Comparison of ENCODE assay signal across 10 cellular contexts in the genomic region with DNA sequence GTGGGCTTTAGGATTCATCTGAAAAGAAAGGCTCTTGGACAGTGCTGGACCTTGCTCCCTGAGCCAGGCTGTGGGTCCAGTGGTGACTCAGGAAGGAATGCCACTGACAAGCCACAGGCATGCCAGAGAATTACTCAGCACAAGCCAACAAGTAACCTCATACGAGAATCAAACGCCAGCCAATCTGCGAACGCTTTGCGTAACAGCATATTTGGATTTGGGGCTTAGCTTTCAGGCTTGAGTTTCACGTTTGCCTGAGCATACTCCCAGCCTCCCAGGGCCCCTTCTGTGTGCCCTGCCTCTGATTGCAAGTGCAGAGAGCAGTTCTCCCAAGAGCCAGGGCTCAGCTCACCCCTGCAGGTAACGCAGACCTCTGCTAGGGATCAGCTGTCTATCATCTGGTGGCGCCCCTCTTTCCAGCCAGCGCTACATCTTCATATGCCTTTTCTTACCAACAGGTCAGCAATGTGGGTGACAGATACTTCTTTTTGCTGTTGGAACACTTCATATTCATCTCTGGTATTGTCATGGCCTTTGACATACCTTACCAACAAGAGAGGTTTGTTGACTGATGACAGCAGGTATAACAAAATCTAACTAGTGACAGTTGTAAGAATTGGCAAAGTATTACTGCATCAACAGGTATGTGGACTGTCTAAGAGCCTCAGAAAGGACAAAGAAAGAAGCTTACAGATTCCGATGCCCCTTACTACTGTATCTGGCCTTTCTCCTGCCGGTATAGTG. TPM values are rescaled to one million over a fixed set of nuclear protein-coding genes. Genes with fewer than 3 reads are reported as not detected.
A peak's percentile ranks its signal among the peaks of the same experiment; 100 is the strongest.
DNase-seq lines count a peak whose midpoint lies in the region; ATAC-seq and TF ChIP-seq lines count a peak whose summit lies in the region.
"Had no signal": no experiment of that assay in that cellular context is flagged by ENCODE, and none has a peak within 500 bp of the region (broad histone marks: within the 10 kb centered on the region; RNA-seq: fewer than 3 reads in every experiment).

No MANE protein-coding gene starts in this region.

- H3K9me3 ChIP-seq in AG04450 (ENCODE audit: control insufficient read depth, insufficient read depth, low read length), result no peaks in the 10 kb centered on the region
- no peaks in the 10 kb centered on the region for H3K9me3 ChIP-seq in Panc1 (ENCODE audit: control insufficient read depth, insufficient read depth, low read depth, low read length)
- H3K9me3 ChIP-seq in mucosa of descending colon, result no peaks in the 10 kb centered on the region
- no peaks in the 10 kb centered on the region for H3K9me3 ChIP-seq in CD8-positive, alpha-beta T cell (ENCODE audit: low read length)

- H3K27me3 Mint-ChIP-seq in endothelial cell (ENCODE audit: unreplicated experiment), result no peaks in the 10 kb centered on the region
- peaks cover 12% of the 10 kb centered on the region for H3K27me3 Mint-ChIP-seq in CD8-positive, alpha-beta T cell (ENCODE audit: low read depth)

- H3K27me3 ChIP-seq in AG04450 (ENCODE audit: control insufficient read depth, insufficient read depth, low read length) (no peaks in the 10 kb centered on the region), Panc1 (ENCODE audit: control insufficient read depth, insufficient read depth, low read length) (no peaks in the 10 kb centered on the region)
- H3K27me3 ChIP-seq in CD8-positive, alpha-beta T cell (ENCODE audit: insufficient read depth, low read length), result peaks cover 3% of the 10 kb centered on the region

- in situ Hi-C loops in Panc1 (cut with HindIII; ENCODE audit: low pct_unique_long_range_greater_than_20kb, low sequenced_read_pairs), result no loop called here

- H3K4me3 Mint-ChIP-seq in endothelial cell (ENCODE audit: unreplicated experiment), result no peak overlapping the region
- no peak overlapping the region for H3K4me3 Mint-ChIP-seq in CD8-positive, alpha-beta T cell
- H3K4me3 Mint-ChIP-seq: CD4-positive, CD25-positive, alpha-beta regulatory T cell had no signal

- no peaks in the 10 kb centered on the region for H3K36me3 ChIP-seq in Panc1 (ENCODE audit: control insufficient read depth, insufficient read depth, low read length)
- no peaks in the 10 kb centered on the region for H3K36me3 ChIP-seq in mucosa of descending colon (ENCODE audit: low read depth)
- H3K36me3 ChIP-seq in CD8-positive, alpha-beta T cell (ENCODE audit: insufficient read depth, low read length), result no peaks in the 10 kb centered on the region

- POLR2A ChIA-PET in AG04450 (lab: Yijun Ruan, JAX) (interaction anchor here (0.9 to 3.2 kb wide), 6 partner anchors 11 to 139 kb away, joined by 3 to 48 read pairs (median 4); partner anchors contain the start of genes SMIM15 and ZSWIM6), Panc1 (lab: Charles Lee) (interaction anchor here (0.5 to 1.1 kb wide), 2 partner anchors 30 to 284 kb away, joined by 3 to 4 read pairs; partner anchors contain the start of gene ZSWIM6)
- POLR2A ChIA-PET in CD8-positive, alpha-beta T cell (lab: Charles Lee), result interaction anchor here (0.6 kb wide), 1 partner anchor 157 kb away, joined by 4 read pairs; no protein-coding TSS in a partner anchor

- H3K27ac ChIP-seq in AG04450 (ENCODE audit: low read depth, low read length), result peak overlapping the region; percentile 92
- H3K27ac ChIP-seq in Panc1 (ENCODE audit: low read length), result peak overlapping the region; percentile 76
- no peak overlapping the region for H3K27ac ChIP-seq in CD8-positive, alpha-beta T cell (ENCODE audit: low read depth, low read length)

- peaks cover 23% of the 10 kb centered on the region for H3K4me1 Mint-ChIP-seq in endothelial cell (ENCODE audit: unreplicated experiment)
- no peaks in the 10 kb centered on the region for H3K4me1 Mint-ChIP-seq in CD8-positive, alpha-beta T cell (ENCODE audit: low read depth)

- no peak for TF ChIP-seq CTCF in AG04450 (IDR thresholded peaks at IDR 0.05; ENCODE audit: low read depth, low read length)
- no peak for TF ChIP-seq CTCF in Panc1 (IDR thresholded peaks at IDR 0.05)
- no peak for TF ChIP-seq CTCF in epithelial cell of proximal tubule (conservative IDR thresholded peaks at IDR 0.05; ENCODE audit: low read depth, low read length)
- no peak for TF ChIP-seq CTCF in mucosa of descending colon (IDR thresholded peaks at IDR 0.05)
- no peak for TF ChIP-seq CTCF in endothelial cell (IDR thresholded peaks at IDR 0.05; ENCODE audit: unreplicated experiment)
- no peak for TF ChIP-seq CTCF in CD8-positive, alpha-beta T cell (IDR thresholded peaks at IDR 0.05)

- ATAC-seq in Panc1 (peak; percentile 92), mucosa of descending colon (peak; percentile 70), GM18909 (IDR thresholded peaks at IDR 0.05; ENCODE audit: poor library complexity, unreplicated experiment) (no peak), HG03280 (IDR thresholded peaks at IDR 0.05; ENCODE audit: unreplicated experiment) (no peak)
- ATAC-seq in CD8-positive, alpha-beta T cell, result no peak

- intact Hi-C loops in Panc1 (cut with micrococcal nuclease; ENCODE audit: unreplicated experiment), result loop anchor here (10.0 kb wide), 1 partner anchor 127 kb away; no protein-coding TSS in a partner anchor
- intact Hi-C loops in mucosa of descending colon (cut with DNase I, micrococcal nuclease), result no loop called here
- intact Hi-C loops in CD8-positive, alpha-beta T cell (cut with DNase I, micrococcal nuclease), result no loop called here

- BruUV-seq in Panc1 (replicated peaks; lab: Mats Ljungman, UMichigan), result TSS peak; percentile 97

- no peaks in the 10 kb centered on the region for H3K36me3 Mint-ChIP-seq in endothelial cell (ENCODE audit: low read depth, unreplicated experiment)
- H3K36me3 Mint-ChIP-seq in CD8-positive, alpha-beta T cell, result no peaks in the 10 kb centered on the region
- H3K36me3 Mint-ChIP-seq: CD4-positive, CD25-positive, alpha-beta regulatory T cell had no signal

- no peak overlapping the region for H3K27ac Mint-ChIP-seq in endothelial cell (ENCODE audit: unreplicated experiment)
- no peak overlapping the region for H3K27ac Mint-ChIP-seq in CD8-positive, alpha-beta T cell
- H3K27ac Mint-ChIP-seq: CD4-positive, CD25-positive, alpha-beta regulatory T cell had no signal

- H3K4me3 ChIP-seq in AG04450 (ENCODE audit: low read depth, low read length), result peak overlapping the region; percentile 47
- peak overlapping the region; percentile 15 to 55; a peak in 3 of 4 replicates for H3K4me3 ChIP-seq in Panc1 (ENCODE audit: low read depth in 2 of 2, low read length in 2 of 2)
- no peak overlapping the region for H3K4me3 ChIP-seq in epithelial cell of proximal tubule (ENCODE audit: low read depth, low read length)
- no peak overlapping the region for H3K4me3 ChIP-seq in mucosa of descending colon
- no peak overlapping the region for H3K4me3 ChIP-seq in CD8-positive, alpha-beta T cell (ENCODE audit: low read depth, low read length)

- H3K4me1 ChIP-seq in Panc1 (ENCODE audit: control insufficient read depth, insufficient read depth, low read length), result peaks cover 47% of the 10 kb centered on the region
- H3K4me1 ChIP-seq in mucosa of descending colon (ENCODE audit: low read depth), result peaks cover 21% of the 10 kb centered on the region
- no peaks in the 10 kb centered on the region for H3K4me1 ChIP-seq in CD8-positive, alpha-beta T cell (ENCODE audit: insufficient read depth, low read length)

- CTCF ChIA-PET in AG04450 (lab: Charles Lee) (interaction anchor here (0.7 to 2.0 kb wide), 6 partner anchors 22 to 357 kb away, joined by 3 to 6 read pairs (median 4); no protein-coding TSS in a partner anchor), Panc1 (lab: Charles Lee) (no interaction called here)
- CTCF ChIA-PET in CD8-positive, alpha-beta T cell (lab: Charles Lee), result interaction anchor here (0.6 kb wide), 1 partner anchor 434 kb away, joined by 3 read pairs; no protein-coding TSS in a partner anchor

- no peaks in the 10 kb centered on the region for H3K9me3 Mint-ChIP-seq in endothelial cell (ENCODE audit: unreplicated experiment)
- no peaks in the 10 kb centered on the region for H3K9me3 Mint-ChIP-seq in CD8-positive, alpha-beta T cell

- DNase-seq in AG04450 (ENCODE audit: low read depth, low spot score), result peak; percentile 99
- DNase-seq in Panc1 (ENCODE audit: low read depth, low spot score), result peak; percentile 96
- DNase-seq in epithelial cell of proximal tubule (ENCODE audit: low read depth), result peak; percentile 98
- DNase-seq in mucosa of descending colon, result peak; percentile 46 to 68 (median 64)
- DNase-seq in endothelial cell (ENCODE audit: low spot score), result no peak
- no peak for DNase-seq in CD8-positive, alpha-beta T cell
- DNase-seq: activated CD4-positive, CD25-positive, alpha-beta regulatory T cell treated with anti-CD3 and anti-CD28 coated beads, Interleukin-2, amount 50 U/mL, for 72 hours; CD4-positive, CD25-positive, alpha-beta regulatory T cell had no signal

RNA-seq across cellular contexts. Expression of gene ZSWIM6, which starts 30.1 kb away (rescaled TPM):
- 18.6 and 18.9 TPM in 2 replicates for polyA plus RNA-seq in AG04450 (2011; rRNA removed)
- polyA minus RNA-seq in AG04450 (2011; rRNA and poly(A)+ RNA removed), result 46.3 and 48.7 TPM in 2 replicates
- total RNA-seq in Panc1 (2021; ENCODE audit: unreplicated experiment) (10.8 TPM), epithelial cell of proximal tubule (7.8 and 8.2 TPM in 2 replicates), mucosa of descending colon (10 to 100 TPM; 26.2 to 39.4 (median 27.8) TPM), endothelial cell (ENCODE audit: unreplicated experiment) (77.0 TPM)
- 5.0 TPM for polyA plus RNA-seq in Panc1 (2012; ENCODE audit: insufficient read length)
- 1 to 10 TPM; 3.9 to 4.1 TPM for total RNA-seq in CD8-positive, alpha-beta T cell

Comparison
In these comparisons a context has a peak if more than half of its experiments do, and no peak if none do; other contexts are left out.
1. DNase-seq: peak in AG04450 (single experiment), Panc1 (single experiment), epithelial cell of proximal tubule (single experiment) and mucosa of descending colon (3 of 3); none in endothelial cell (single experiment) and CD8-positive, alpha-beta T cell (0 of 7).
2. H3K4me3 ChIP-seq: peak in AG04450 (single experiment) and Panc1 (2 of 2); none in epithelial cell of proximal tubule (single experiment), mucosa of descending colon (single experiment) and CD8-positive, alpha-beta T cell (single experiment).
3. ATAC-seq: peak in Panc1 (single experiment) and mucosa of descending colon (single experiment); none in GM18909 (single experiment), HG03280 (single experiment) and CD8-positive, alpha-beta T cell (single experiment).